In genomic region chr4:15714616-15715015, GRCh38 we compare ENCODE assay signal across 22 cellular contexts. TPM values are rescaled to one million over a fixed set of nuclear protein-coding genes. Genes with fewer than 3 reads are reported as not detected.
DNase-seq lines count a peak whose midpoint lies in the region; ATAC-seq and TF ChIP-seq lines count a peak whose summit lies in the region.
"Had no signal": no experiment of that assay in that cellular context is flagged by ENCODE, and none has a peak within 500 bp of the region (broad histone marks: within the 10 kb centered on the region; RNA-seq: fewer than 3 reads in every experiment).

No MANE protein-coding gene starts in this region.

- H3K27ac ChIP-seq in heart left ventricle (peak overlapping the region in 1 of 12 donors; percentile 12), neutrophil (peak overlapping the region; percentile 40)
- H3K27ac ChIP-seq: tibial nerve had no signal

- TF ChIP-seq POLR2A in heart left ventricle (IDR thresholded peaks at IDR 0.05): no peak

- TF ChIP-seq CTCF in HFF-Myc (IDR thresholded peaks at IDR 0.05; ENCODE audit: low read depth, low read length, missing control alignments): no peak
- TF ChIP-seq CTCF in heart left ventricle (IDR thresholded peaks at IDR 0.05): no peak
- TF ChIP-seq CTCF in neutrophil (IDR thresholded peaks at IDR 0.05): no peak

- ATAC-seq in heart left ventricle (peak in 3 of 4 donors; percentile 36 to 71 (median 42)), HG02852 (IDR thresholded peaks at IDR 0.05; ENCODE audit: unreplicated experiment) (no peak), GM21423 (IDR thresholded peaks at IDR 0.05; ENCODE audit: unreplicated experiment) (no peak)
- ATAC-seq: effector memory CD8-positive, alpha-beta T cell; HCT116; naive thymus-derived CD8-positive, alpha-beta T cell had no signal

- H3K36me3 ChIP-seq in heart left ventricle: peaks cover 0 to 17% (median 0%) of the 10 kb centered on the region in 9 donors
- peaks cover 99% of the 10 kb centered on the region for H3K36me3 ChIP-seq in neutrophil

- no peak overlapping the region for H3K4me3 ChIP-seq in HFF-Myc (replicated peaks; ENCODE audit: low read depth, low read length)
- H3K4me3 ChIP-seq in heart left ventricle: no peak overlapping the region
- H3K4me3 ChIP-seq in neutrophil (ENCODE audit: low read depth in 1 of 2, low read length in 1 of 2): no peak overlapping the region
- H3K4me3 ChIP-seq: tibial nerve had no signal

- DNase-seq in HFF-Myc (ENCODE audit: extremely low read depth, low read depth) (peak; percentile 36), amniotic epithelial cell (ENCODE audit: low read depth) (peak; percentile 72), heart left ventricle (peak in 4 of 5 donors; percentile 32 to 52 (median 34)), NCI-H69 (lab: John Stamatoyannopoulos, UW) (no peak)
- DNase-seq in stimulated activated CD4-positive, alpha-beta T cell treated with anti-CD3 and anti-CD28 coated beads, Interleukin-2, amount 100 ng/mL, for 48 hours: no peak
- DNase-seq: activated B cell treated with CpG ODN at 0.5 μM for 24 hours; activated CD8-positive, alpha-beta memory T cell treated with anti-CD3 and anti-CD28 coated beads for 24 hours; activated naive CD8-positive, alpha-beta T cell treated with anti-CD3 and anti-CD28 coated beads, Interleukin-2, amount 10 ng/mL, durations not matched to agents 7 days and 5 days; C1 segment of cervical spinal cord; cerebellar nuclear complex; DMS 273 treated with DMSO at 0.1 percent for 48 hours; effector memory CD8-positive, alpha-beta T cell; naive thymus-derived CD8-positive, alpha-beta T cell; NCI-H1694; SIG-M5; stimulated activated CD4-positive, alpha-beta T cell treated with anti-CD3 and anti-CD28 coated beads, Interleukin-15, amount 100 ng/mL, for 24 hours; stimulated activated naive CD4-positive, alpha-beta T cell had no signal

- H3K27me3 ChIP-seq in heart left ventricle (no peaks in the 10 kb centered on the region), neutrophil (no peaks in the 10 kb centered on the region)
- H3K27me3 ChIP-seq: tibial nerve had no signal

- intact Hi-C loops in heart left ventricle (cut with DNase I): loop anchor here in 1 of 10 donors (5.0 kb wide), 1 partner anchor 68 kb away; no protein-coding TSS in a partner anchor

- 53 to 69% (median 60%) methylated on average over 5 of the region's 5 CpGs for WGBS in heart left ventricle, 4 donors

- peaks cover 0 to 6% (median 0%) of the 10 kb centered on the region in 12 donors for H3K4me1 ChIP-seq in heart left ventricle
- peaks cover 15 to 17% of the 10 kb centered on the region in 2 experiments for H3K4me1 ChIP-seq in neutrophil (ENCODE audit: control insufficient read depth in 1 of 2, insufficient read depth in 1 of 2, low read depth in 1 of 2, low read length in 1 of 2)

- H3K9me3 ChIP-seq in heart left ventricle: no peaks in the 10 kb centered on the region
- H3K9me3 ChIP-seq in neutrophil: no peaks in the 10 kb centered on the region
- H3K9me3 ChIP-seq: tibial nerve had no signal

RNA-seq across cellular contexts. Expression of gene BST1, which starts 11.8 kb away (rescaled TPM):
- total RNA-seq in heart left ventricle: 10 to 100 TPM in 1 of 9 donors, 1 to 10 TPM in 8; 1.3 to 18.4 (median 2.1) TPM
- 1 to 10 TPM; 1.9 to 2.5 TPM for polyA plus RNA-seq in heart left ventricle

RNA-seq across cellular contexts. Expression of gene FAM200B, which starts 33.0 kb away (rescaled TPM):
- 10 to 100 TPM; 23.2 to 37.7 (median 32.2) TPM for total RNA-seq in heart left ventricle
- polyA plus RNA-seq in heart left ventricle: 10 to 100 TPM; 25.0 to 33.9 TPM

RNA-seq across cellular contexts. Expression of gene FBXL5, which starts 59.5 kb away (rescaled TPM):
- 100 to 1,000 TPM in 1 of 9 donors, 10 to 100 TPM in 8; 71.1 to 112 (median 82.1) TPM for total RNA-seq in heart left ventricle
- polyA plus RNA-seq in heart left ventricle: 10 to 100 TPM; 32.7 to 48.9 TPM

Comparison
In these comparisons a context has a peak if more than half of its experiments do, and no peak if none do; other contexts are left out.
1. DNase-seq: peak in HFF-Myc (single experiment), amniotic epithelial cell (single experiment) and heart left ventricle (4 of 5); none in NCI-H69 (single experiment) and stimulated activated CD4-positive, alpha-beta T cell treated with anti-CD3 and anti-CD28 coated beads, Interleukin-2, amount 100 ng/mL, for 48 hours (0 of 2).
2. ATAC-seq: peak in heart left ventricle (3 of 4); none in HG02852 (single experiment) and GM21423 (single experiment).